In the genomic region with DNA sequence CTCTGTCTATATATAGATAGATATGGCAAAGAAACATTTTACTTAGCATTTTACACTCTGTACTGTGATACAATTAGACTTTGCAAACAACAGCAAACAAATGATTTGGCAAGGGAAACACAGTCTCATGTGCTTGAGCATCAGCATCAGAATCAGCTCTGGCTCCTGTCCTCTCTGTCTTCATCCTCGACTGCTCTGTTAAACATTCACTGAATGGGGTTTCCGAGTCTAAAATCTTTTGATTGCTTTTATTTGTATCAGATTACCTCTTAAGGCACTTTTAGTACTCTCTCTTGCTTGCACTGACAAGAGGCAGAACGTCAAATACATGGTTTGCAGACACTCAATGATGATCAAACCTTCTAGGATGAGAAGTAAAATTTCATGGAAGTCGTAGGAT, we compare ENCODE assay signal across 22 cellular contexts.
"Had no signal": no experiment of that assay in that cellular context is flagged by ENCODE, and none has a peak within 500 bp of the region (broad histone marks: within the 10 kb centered on the region; RNA-seq: fewer than 3 reads in every experiment).

No MANE protein-coding gene starts in this region.

- H3K27me3 ChIP-seq: dorsolateral prefrontal cortex, neutrophil, pancreas, right atrium auricular region, sigmoid colon, spleen, suprapubic skin, transverse colon, upper lobe of right lung, uterus had no signal

- H3K36me3 ChIP-seq: lower lobe of right lung, neutrophil, pancreas, right atrium auricular region, sigmoid colon, spleen, suprapubic skin, transverse colon, upper lobe of right lung, uterus had no signal

- H3K36me3 Mint-ChIP-seq: stimulated activated memory B cell treated with anti-CD40 and anti-IgM and Interleukin-4, amounts not matched to agents 10 μg/mL and 1 μg/mL and 100 μg/mL, for 72 hours had no signal

- DNase-seq: dorsolateral prefrontal cortex; effector CD4-positive, alpha-beta T cell; head of caudate nucleus; kidney; left colon; left ventricle myocardium superior; lower lobe of right lung; natural killer cell; pancreas; sigmoid colon; spleen; stimulated activated CD4-positive, alpha-beta T cell treated with anti-CD3 and anti-CD28 coated beads, Interleukin-4, amount 100 ng/mL, for 4 hours; stimulated activated naive CD8-positive, alpha-beta T cell treated with anti-CD3 and anti-CD28 coated beads, Interleukin-15, Interleukin-2, amounts not matched to agents 100 U/mL and 50 U/mL, for 24 hours; transverse colon; upper lobe of right lung; uterus had no signal

- H3K4me1 Mint-ChIP-seq: natural killer cell; neural crest cell; stimulated activated memory B cell treated with anti-CD40 and anti-IgM and Interleukin-4, amounts not matched to agents 10 μg/mL and 1 μg/mL and 100 μg/mL, for 72 hours had no signal

- H3K4me3 ChIP-seq: dorsolateral prefrontal cortex, lower lobe of right lung, pancreas, right atrium auricular region, sigmoid colon, spleen, suprapubic skin, transverse colon, upper lobe of right lung, uterus had no signal

- H3K27me3 Mint-ChIP-seq: progenitor cell of endocrine pancreas; stimulated activated memory B cell treated with anti-CD40 and anti-IgM and Interleukin-4, amounts not matched to agents 10 μg/mL and 1 μg/mL and 100 μg/mL, for 72 hours had no signal

- H3K27ac Mint-ChIP-seq: natural killer cell; progenitor cell of endocrine pancreas; stimulated activated memory B cell treated with anti-CD40 and anti-IgM and Interleukin-4, amounts not matched to agents 10 μg/mL and 1 μg/mL and 100 μg/mL, for 72 hours had no signal

- H3K9me3 ChIP-seq: lower lobe of right lung, neutrophil, pancreas, right atrium auricular region, sigmoid colon, transverse colon, upper lobe of right lung, uterus had no signal

- H3K4me3 Mint-ChIP-seq: natural killer cell; neural crest cell; stimulated activated memory B cell treated with anti-CD40 and anti-IgM and Interleukin-4, amounts not matched to agents 10 μg/mL and 1 μg/mL and 100 μg/mL, for 72 hours had no signal
